14 cellular contexts compared by ENCODE assay signal in the genomic region with DNA sequence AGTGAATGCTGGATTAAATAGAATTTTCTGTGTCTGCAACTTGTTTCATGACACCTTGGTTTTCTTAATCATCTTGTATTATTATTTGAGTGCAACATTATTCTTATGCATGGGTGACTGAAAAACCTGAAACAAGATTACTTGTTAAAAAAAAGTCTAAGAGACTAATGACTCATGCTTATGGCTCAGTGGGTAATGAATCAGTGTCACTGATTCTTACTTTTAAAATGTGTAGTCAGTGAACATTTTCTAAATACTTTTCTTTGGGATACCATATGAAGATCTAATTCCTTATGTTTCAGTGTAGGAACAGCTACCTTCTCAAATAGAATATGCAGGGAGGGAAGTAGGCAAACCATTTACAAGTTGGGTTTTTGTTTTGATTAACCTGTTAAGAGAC.
DNase-seq lines count a peak whose midpoint lies in the region; TF ChIP-seq lines count a peak whose summit lies in the region.
"Had no signal": no experiment of that assay in that cellular context is flagged by ENCODE, and none has a peak within 500 bp of the region (broad histone marks: within the 10 kb centered on the region; RNA-seq: fewer than 3 reads in every experiment).

No MANE protein-coding gene starts in this region.

- no peaks in the 10 kb centered on the region for H4K20me1 ChIP-seq in mammary epithelial cell (ENCODE audit: insufficient read depth, low read length)

- TF ChIP-seq EP300 in ovary (IDR thresholded peaks at IDR 0.05) (no peak), sigmoid colon (IDR thresholded peaks at IDR 0.05) (no peak)

- intact Hi-C loops in mammary epithelial cell (cut with micrococcal nuclease) = loop anchor here (2.0 to 10.0 kb wide), 2 partner anchors 302 to 1426 kb away; no protein-coding TSS in a partner anchor
- intact Hi-C loops in ovary (cut with DNase I) = no loop called here
- intact Hi-C loops in sigmoid colon (cut with DNase I) = no loop called here

- in situ Hi-C loops in mammary epithelial cell (cut with MboI; ENCODE audit: low sequenced_read_pairs in 2 of 2) = no loop called here

- DNase-seq in AG08396 (ENCODE audit: low spot score) (peak; percentile 32), HT1080 (ENCODE audit: low read depth) (peak; percentile 74), mammary epithelial cell (peak; percentile 56), kidney epithelial cell (ENCODE audit: low read depth) (peak; percentile 63), ovary (no peak), DMS114 treated with DMSO at 0.1 percent for 48 hours (lab: John Stamatoyannopoulos, UW; ENCODE audit: unreplicated experiment) (no peak), sigmoid colon (no peak), OCI-M1 (lab: John Stamatoyannopoulos, UW) (no peak)
- DNase-seq: activated CD4-positive, CD25-positive, alpha-beta regulatory T cell; activated T-cell treated with anti-CD3 and anti-CD28 coated beads, Interleukin-2, amount 50 U/mL, for 24 hours; NCI-H1092 treated with DMSO at 0.1 percent for 48 hours; NCI-H69; stimulated activated CD4-positive, alpha-beta T cell treated with anti-CD3 and anti-CD28 coated beads, Interleukin-15, amount 100 ng/mL, for 24 hours had no signal

- no peak for TF ChIP-seq POLR2A in ovary (IDR thresholded peaks at IDR 0.05)
- TF ChIP-seq POLR2A in sigmoid colon (IDR thresholded peaks at IDR 0.05) = no peak

- dilution Hi-C loops in mammary epithelial cell (cut with HindIII; ENCODE audit: low sequenced_read_pairs) = no loop called here

- BruUV-seq in mammary epithelial cell (replicated peaks; lab: Mats Ljungman, UMichigan) = no TSS peak

- H3K4me3 ChIP-seq in mammary epithelial cell (replicated peaks in 1 of 3; ENCODE audit: insufficient read depth in 1 of 3, low read depth in 2 of 3, low read length in 3 of 3) (no peak overlapping the region), kidney epithelial cell (ENCODE audit: low read depth, low read length) (no peak overlapping the region), ovary (no peak overlapping the region), sigmoid colon (no peak overlapping the region)

- H3K4me1 ChIP-seq in mammary epithelial cell (ENCODE audit: insufficient read depth, low read length) (peaks cover 3% of the 10 kb centered on the region), ovary (ENCODE audit: insufficient read depth) (no peaks in the 10 kb centered on the region), sigmoid colon (peaks cover 0 to 8% (median 0%) of the 10 kb centered on the region in 4 donors)

- no peak overlapping the region for H3K9ac ChIP-seq in mammary epithelial cell (ENCODE audit: insufficient read depth, low read length)

- TF ChIP-seq CTCF in mammary epithelial cell (conservative IDR thresholded peaks at IDR 0.05 in 1 of 2, IDR thresholded peaks at IDR 0.05 in 1 of 2; ENCODE audit: extremely low read depth in 1 of 2, insufficient read depth in 1 of 2, low read depth in 1 of 2, low read length in 2 of 2) (no peak), kidney epithelial cell (IDR thresholded peaks at IDR 0.05; ENCODE audit: insufficient read depth, low read length, poor library complexity, severe bottlenecking) (no peak), ovary (IDR thresholded peaks at IDR 0.05) (no peak), sigmoid colon (IDR thresholded peaks at IDR 0.05) (no peak)

- H3K4me2 ChIP-seq in mammary epithelial cell (ENCODE audit: insufficient read depth, low read depth, low read length) = peak overlapping the region; percentile 19

- no peaks in the 10 kb centered on the region for H3K79me2 ChIP-seq in mammary epithelial cell (ENCODE audit: insufficient read depth, low read length)

- no peaks in the 10 kb centered on the region for H3K27me3 ChIP-seq in mammary epithelial cell (ENCODE audit: insufficient read depth, low read length)
- no peaks in the 10 kb centered on the region for H3K27me3 ChIP-seq in kidney epithelial cell (ENCODE audit: control insufficient read depth, insufficient read depth, low read length)
- H3K27me3 ChIP-seq in ovary = no peaks in the 10 kb centered on the region
- H3K27me3 ChIP-seq in sigmoid colon = no peaks in the 10 kb centered on the region

- H3K36me3 ChIP-seq in mammary epithelial cell (ENCODE audit: insufficient read depth, low read length) (no peaks in the 10 kb centered on the region), kidney epithelial cell (ENCODE audit: control insufficient read depth, insufficient read depth, low read length) (no peaks in the 10 kb centered on the region), ovary (no peaks in the 10 kb centered on the region), sigmoid colon (peaks cover 0 to 26% (median 0%) of the 10 kb centered on the region in 4 donors)

- H3K9me3 ChIP-seq in mammary epithelial cell (replicated peaks; ENCODE audit: insufficient read depth, low read length) (no peaks in the 10 kb centered on the region), ovary (no peaks in the 10 kb centered on the region), sigmoid colon (no peaks in the 10 kb centered on the region)

- H2AFZ ChIP-seq in mammary epithelial cell (ENCODE audit: low read depth, low read length) = no peak overlapping the region

- CTCF ChIA-PET in mammary epithelial cell (lab: Charles Lee; ENCODE audit: low non-redundant PET) = interaction anchor here (0.7 kb wide), 1 partner anchor 112 kb away, joined by 3 read pairs; no protein-coding TSS in a partner anchor

- H3K27ac ChIP-seq in mammary epithelial cell (ENCODE audit: insufficient read depth, low read depth, low read length) = no peak overlapping the region
- no peak overlapping the region for H3K27ac ChIP-seq in ovary
- H3K27ac ChIP-seq in sigmoid colon = no peak overlapping the region
- H3K27ac ChIP-seq: C4-2B had no signal

Comparison
In these comparisons a context has a peak if more than half of its experiments do, and no peak if none do; other contexts are left out.
1. DNase-seq: peak in AG08396 (single experiment), HT1080 (single experiment), mammary epithelial cell (single experiment) and kidney epithelial cell (single experiment); none in ovary (0 of 5), DMS114 treated with DMSO at 0.1 percent for 48 hours (single experiment), sigmoid colon (single experiment) and OCI-M1 (single experiment).